ENCODE assay signal across 25 cellular contexts in the genomic region with DNA sequence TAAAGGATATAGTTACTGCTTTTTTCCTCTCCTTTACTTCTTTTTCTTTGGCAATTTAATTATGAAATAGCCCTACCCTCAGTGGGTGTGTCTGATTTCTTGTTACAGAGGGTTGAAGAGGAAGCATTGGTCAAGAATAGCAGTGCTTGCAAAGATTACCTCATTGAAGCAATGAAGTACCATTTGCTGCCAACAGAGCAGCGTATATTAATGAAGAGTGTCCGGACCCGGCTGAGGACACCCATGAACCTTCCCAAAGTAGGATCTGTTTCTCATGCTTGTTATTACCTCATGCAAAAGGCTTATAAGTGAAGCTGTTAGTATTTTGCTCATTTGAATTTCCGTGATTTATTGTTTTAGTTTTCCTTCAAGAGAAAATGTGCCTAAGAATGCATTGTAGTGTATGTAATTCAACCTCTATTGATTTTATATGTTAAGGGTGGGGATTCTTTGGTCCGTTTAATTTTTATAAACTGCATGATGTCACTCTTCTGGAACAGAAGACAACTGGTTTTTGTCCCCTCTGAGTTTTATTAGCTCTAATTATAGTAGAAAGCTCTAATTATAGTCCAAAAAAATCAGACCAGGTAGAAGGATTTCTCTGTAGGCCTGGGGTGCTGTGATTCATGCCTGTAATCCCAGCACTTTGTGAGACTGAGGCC. TPM values are rescaled to one million over a fixed set of nuclear protein-coding genes. Genes with fewer than 3 reads are reported as not detected.
DNase-seq lines count a peak whose midpoint lies in the region; ATAC-seq and TF ChIP-seq lines count a peak whose summit lies in the region.
"Had no signal": no experiment of that assay in that cellular context is flagged by ENCODE, and none has a peak within 500 bp of the region (broad histone marks: within the 10 kb centered on the region; RNA-seq: fewer than 3 reads in every experiment).

No MANE protein-coding gene starts in this region.

- peaks cover 22% of the 10 kb centered on the region for H3K4me1 Mint-ChIP-seq in activated CD4-positive, alpha-beta memory T cell treated with anti-CD3 and anti-CD28 coated beads for 36 hours (ENCODE audit: low read depth)

- H3K27ac Mint-ChIP-seq in activated CD4-positive, alpha-beta memory T cell treated with anti-CD3 and anti-CD28 coated beads for 36 hours, result no peak overlapping the region
- H3K27ac Mint-ChIP-seq: activated CD8-positive, alpha-beta T cell treated with anti-CD3 and anti-CD28 coated beads, Interleukin-2, amount 10 ng/mL, durations not matched to agents 7 days and 5 days; activated naive CD8-positive, alpha-beta T cell treated with anti-CD3 and anti-CD28 coated beads for 36 hours; dendritic cell treated with granulocyte-macrophage colony-stimulating factor and Interleukin-4, amounts not matched to agents 40 ng/mL and 50 ng/mL, for 4 days had no signal

- no peak overlapping the region for H3K4me3 ChIP-seq in right lobe of liver
- H3K4me3 ChIP-seq: A549, body of pancreas, GM23248, tibial artery had no signal

- H3K27me3 Mint-ChIP-seq in activated CD4-positive, alpha-beta memory T cell treated with anti-CD3 and anti-CD28 coated beads for 36 hours, result no peaks in the 10 kb centered on the region
- H3K27me3 Mint-ChIP-seq: activated naive CD8-positive, alpha-beta T cell treated with anti-CD3 and anti-CD28 coated beads for 36 hours; dendritic cell treated with granulocyte-macrophage colony-stimulating factor and Interleukin-4, amounts not matched to agents 40 ng/mL and 50 ng/mL, for 4 days; stimulated activated naive B cell treated with anti-CD40 and anti-IgM and Interleukin-4, amounts not matched to agents 10 μg/mL and 1 μg/mL and 100 μg/mL, for 72 hours had no signal

- H3K4me3 Mint-ChIP-seq in activated CD4-positive, alpha-beta memory T cell treated with anti-CD3 and anti-CD28 coated beads for 36 hours, result no peak overlapping the region
- H3K4me3 Mint-ChIP-seq: activated CD8-positive, alpha-beta T cell treated with anti-CD3 and anti-CD28 coated beads, Interleukin-2, amount 10 ng/mL, durations not matched to agents 7 days and 5 days; activated naive CD8-positive, alpha-beta T cell treated with anti-CD3 and anti-CD28 coated beads for 36 hours; dendritic cell treated with granulocyte-macrophage colony-stimulating factor and Interleukin-4, amounts not matched to agents 40 ng/mL and 50 ng/mL, for 4 days; stimulated activated naive B cell treated with anti-CD40 and anti-IgM and Interleukin-4, amounts not matched to agents 10 μg/mL and 1 μg/mL and 100 μg/mL, for 72 hours had no signal

- peaks cover 27% of the 10 kb centered on the region for H3K36me3 Mint-ChIP-seq in activated CD4-positive, alpha-beta memory T cell treated with anti-CD3 and anti-CD28 coated beads for 36 hours

- ATAC-seq in right lobe of liver (peak; percentile 19 to 51 (median 42)), HG02852 (IDR thresholded peaks at IDR 0.05; ENCODE audit: unreplicated experiment) (no peak), HG02571 (IDR thresholded peaks at IDR 0.05; ENCODE audit: unreplicated experiment) (no peak)
- ATAC-seq: activated CD8-positive, alpha-beta T cell treated with anti-CD3 and anti-CD28 coated beads, Interleukin-2, amount 10 ng/mL, durations not matched to agents 7 days and 5 days; body of pancreas; Right ventricle myocardium inferior; stimulated activated naive B cell treated with anti-CD40 and anti-IgM and Interleukin-4, amounts not matched to agents 10 μg/mL and 1 μg/mL and 100 μg/mL, for 72 hours had no signal

- peak; percentile 1 for TF ChIP-seq CTCF in GM12873 (IDR thresholded peaks at IDR 0.05; ENCODE audit: insufficient read depth, low read depth, low read length, missing control alignments)
- TF ChIP-seq CTCF in right lobe of liver (IDR thresholded peaks at IDR 0.05), result peak in 1 of 4 donors; percentile 22

- CTCF ChIA-PET in activated CD4-positive, alpha-beta memory T cell treated with anti-CD3 and anti-CD28 coated beads for 36 hours (lab: Charles Lee), result no interaction called here

- TF ChIP-seq POLR2A in right lobe of liver (IDR thresholded peaks at IDR 0.05), result no peak

- peak overlapping the region in 1 of 3 donors; percentile 31 for H3K27ac ChIP-seq in right lobe of liver
- H3K27ac ChIP-seq: A549, body of pancreas, epithelial cell of prostate, GM23248, tibial artery had no signal

- H3K27me3 ChIP-seq in right lobe of liver, result no peaks in the 10 kb centered on the region
- H3K27me3 ChIP-seq: body of pancreas, tibial artery had no signal

- POLR2A ChIA-PET in activated CD4-positive, alpha-beta memory T cell treated with anti-CD3 and anti-CD28 coated beads for 36 hours (lab: Charles Lee), result no interaction called here

- DNase-seq in NCI-H2227 (lab: John Stamatoyannopoulos, UW; ENCODE audit: unreplicated experiment) (peak; percentile 0), NCI-H2227 treated with DMSO at 0.1 percent for 48 hours (lab: John Stamatoyannopoulos, UW) (no peak), NOMO-1 (lab: John Stamatoyannopoulos, UW; ENCODE audit: unreplicated experiment in 2 of 2) (peak; percentile 24 to 84), right lobe of liver (no peak)
- DNase-seq in activated CD4-positive, alpha-beta memory T cell treated with anti-CD3 and anti-CD28 coated beads for 36 hours, result no peak
- DNase-seq: activated CD8-positive, alpha-beta T cell treated with anti-CD3 and anti-CD28 coated beads, Interleukin-2, amount 10 ng/mL, durations not matched to agents 7 days and 5 days; activated naive CD8-positive, alpha-beta T cell treated with anti-CD3 and anti-CD28 coated beads for 36 hours; C1 segment of cervical spinal cord; DMS79 treated with DMSO at 0.1 percent for 48 hours; GM23248; left cardiac atrium; NCI-H2171; NK-92 treated with Interleukin-12 subunit alpha and Interleukin-12 subunit beta, amount 100 ng/mL, for 24 hours; nucleus accumbens; retina; stimulated activated naive B cell treated with anti-CD40 and anti-IgM and Interleukin-4, amounts not matched to agents 10 μg/mL and 1 μg/mL and 100 μg/mL, for 72 hours; tibial artery had no signal

- H3K4me1 ChIP-seq in right lobe of liver, result peaks cover 0 to 17% (median 4%) of the 10 kb centered on the region in 4 donors

- no peaks in the 10 kb centered on the region for H3K9me3 Mint-ChIP-seq in activated CD4-positive, alpha-beta memory T cell treated with anti-CD3 and anti-CD28 coated beads for 36 hours
- H3K9me3 Mint-ChIP-seq: activated naive CD8-positive, alpha-beta T cell treated with anti-CD3 and anti-CD28 coated beads for 36 hours; dendritic cell treated with granulocyte-macrophage colony-stimulating factor and Interleukin-4, amounts not matched to agents 40 ng/mL and 50 ng/mL, for 4 days; stimulated activated naive B cell treated with anti-CD40 and anti-IgM and Interleukin-4, amounts not matched to agents 10 μg/mL and 1 μg/mL and 100 μg/mL, for 72 hours had no signal

- peaks cover 0 to 2% (median 0%) of the 10 kb centered on the region in 4 donors for H3K36me3 ChIP-seq in right lobe of liver

- 88% methylated on average over 5 of the region's 5 CpGs for WGBS in right lobe of liver (ENCODE audit: insufficient coverage, low coverage, low lambda C conversion rate, missing lambda C conversion rate)

- no peaks in the 10 kb centered on the region for H3K9me3 ChIP-seq in right lobe of liver
- H3K9me3 ChIP-seq: A549, body of pancreas, tibial artery had no signal

- intact Hi-C loops in right lobe of liver (cut with DNase I), result no loop called here
- intact Hi-C loops in activated CD4-positive, alpha-beta memory T cell treated with anti-CD3 and anti-CD28 coated beads for 36 hours (cut with micrococcal nuclease), result no loop called here

RNA-seq across cellular contexts. Expression of a gene that starts 27.9 kb away (rescaled TPM):
- 100 to 1,000 TPM in 4 of 6 experiments, 10 to 100 TPM in 2; 81.8 to 368 (median 122) TPM for total RNA-seq in right lobe of liver
- total RNA-seq in activated CD4-positive, alpha-beta memory T cell treated with anti-CD3 and anti-CD28 coated beads for 36 hours, result 10 to 100 TPM; 63.7 to 67.1 TPM

Comparison
In these comparisons a context has a peak if more than half of its experiments do, and no peak if none do; other contexts are left out.
1. DNase-seq: peak in NCI-H2227 (single experiment) and NOMO-1 (2 of 2); none in NCI-H2227 treated with DMSO at 0.1 percent for 48 hours (single experiment), right lobe of liver (0 of 3) and activated CD4-positive, alpha-beta memory T cell treated with anti-CD3 and anti-CD28 coated beads for 36 hours (single experiment).
2. ATAC-seq: peak in right lobe of liver (4 of 4); none in HG02852 (single experiment) and HG02571 (single experiment).